In genomic region chr3:52237006-52237658, GRCh38 we compare ENCODE assay signal across 8 cellular contexts. TPM values are rescaled to one million over a fixed set of nuclear protein-coding genes. Genes with fewer than 3 reads are reported as not detected.
A peak's percentile ranks its signal among the peaks of the same experiment; 100 is the strongest.
DNase-seq lines count a peak whose midpoint lies in the region; ATAC-seq and TF ChIP-seq lines count a peak whose summit lies in the region.

No MANE protein-coding gene starts in this region.

- H3K27me3 ChIP-seq in adrenal gland (no peaks in the 10 kb centered on the region), layer of hippocampus (ENCODE audit: control insufficient read depth, insufficient read depth, low read length) (no peaks in the 10 kb centered on the region)

- no peak for TF ChIP-seq CTCF in adrenal gland (IDR thresholded peaks at IDR 0.05)

- WGBS in adrenal gland, 4 donors = 54 to 71% (median 56%) methylated on average over 5 to 6 of the region's 6 CpGs

- no peak for DNase-seq in T-helper 2 cell treated with Interferon-gamma antibody and Interleukin-4, amounts not matched to agents 5 μg/mL and 100 μg/mL, for 36 hours (ENCODE audit: low spot score)
- no peak for DNase-seq in T-helper 2 cell
- no peak for DNase-seq in adrenal gland
- no peak for DNase-seq in cerebellar cortex (ENCODE audit: low spot score)
- DNase-seq in DMS79 treated with DMSO at 0.1 percent for 48 hours (lab: John Stamatoyannopoulos, UW) = no peak

- peaks cover 42 to 46% of the 10 kb centered on the region in 2 donors for H3K4me1 ChIP-seq in adrenal gland (replicated peaks in 1 of 2)

- intact Hi-C loops in adrenal gland (cut with DNase I) = no loop called here

- no peaks in the 10 kb centered on the region for H3K9me3 ChIP-seq in adrenal gland (replicated peaks in 1 of 3)

- H3K4me1 Mint-ChIP-seq in T-helper 2 cell treated with Interferon-gamma antibody and Interleukin-4, amounts not matched to agents 5 μg/mL and 100 μg/mL, for 36 hours (ENCODE audit: low read depth) = peaks cover 40% of the 10 kb centered on the region

- H3K36me3 Mint-ChIP-seq in T-helper 2 cell treated with Interferon-gamma antibody and Interleukin-4, amounts not matched to agents 5 μg/mL and 100 μg/mL, for 36 hours (ENCODE audit: low read depth) = peaks cover 27% of the 10 kb centered on the region

- peaks cover 0 to 20% of the 10 kb centered on the region in 2 donors for H3K36me3 ChIP-seq in adrenal gland (replicated peaks in 1 of 2)

- peak in 1 of 2 donors; percentile 44 for TF ChIP-seq POLR2A in adrenal gland (IDR thresholded peaks at IDR 0.05)

- peak overlapping the region; percentile 64 for H3K4me3 Mint-ChIP-seq in T-helper 2 cell treated with Interferon-gamma antibody and Interleukin-4, amounts not matched to agents 5 μg/mL and 100 μg/mL, for 36 hours

- no peak for ATAC-seq in GM19324 (IDR thresholded peaks at IDR 0.05; ENCODE audit: low FRiP score, unreplicated experiment)

- H3K27ac ChIP-seq in adrenal gland = peak overlapping the region; percentile 53 to 96 (median 88)
- peak overlapping the region; percentile 68 for H3K27ac ChIP-seq in layer of hippocampus (ENCODE audit: low read depth, low read length)
- H3K27ac ChIP-seq in temporal lobe (ENCODE audit: low read depth, low read length) = peak overlapping the region; percentile 92

- peak overlapping the region in 1 of 4 donors; percentile 29 for H3K4me3 ChIP-seq in adrenal gland

- H3K27me3 Mint-ChIP-seq in T-helper 2 cell treated with Interferon-gamma antibody and Interleukin-4, amounts not matched to agents 5 μg/mL and 100 μg/mL, for 36 hours (ENCODE audit: low read depth) = no peaks in the 10 kb centered on the region

- H3K9me3 Mint-ChIP-seq in T-helper 2 cell treated with Interferon-gamma antibody and Interleukin-4, amounts not matched to agents 5 μg/mL and 100 μg/mL, for 36 hours = no peaks in the 10 kb centered on the region

- peak overlapping the region; percentile 52 for H3K27ac Mint-ChIP-seq in T-helper 2 cell treated with Interferon-gamma antibody and Interleukin-4, amounts not matched to agents 5 μg/mL and 100 μg/mL, for 36 hours

RNA-seq across cellular contexts. Expression of gene TWF2, which starts 1.8 kb away (rescaled TPM):
- total RNA-seq in adrenal gland (10 to 100 TPM; 31.7 to 95.6 (median 59.4) TPM), temporal lobe (17.2 TPM)
- 10 to 100 TPM; 13.6 to 28.2 (median 26.1) TPM for polyA plus RNA-seq in adrenal gland

RNA-seq across cellular contexts. Expression of gene PPM1M, which starts 8.4 kb away (rescaled TPM):
- total RNA-seq in adrenal gland (10 to 100 TPM; 10.5 to 28.0 (median 22.1) TPM), temporal lobe (6.9 TPM)
- 10 to 100 TPM in 2 of 3 donors, 1 to 10 TPM in 1; 9.1 to 29.8 (median 23.1) TPM for polyA plus RNA-seq in adrenal gland

RNA-seq across cellular contexts. Expression of gene TLR9, which starts 11.7 kb away (rescaled TPM):
- total RNA-seq in adrenal gland (under 1 TPM in 4 of 8 donors, not detected in 4; under 0.01 to 0.61 (median 0.17) TPM), temporal lobe (not detected)
- under 1 TPM in 2 of 3 donors, not detected in 1; 0.34 to 0.56 TPM for polyA plus RNA-seq in adrenal gland

RNA-seq across cellular contexts. Expression of gene ALAS1, which starts 39.2 kb away (rescaled TPM):
- total RNA-seq in adrenal gland (1,000 to 10,000 TPM in 1 of 8 donors, 100 to 1,000 TPM in 7; 233 to 3,700 (median 694) TPM), temporal lobe (29.0 TPM)
- 100 to 1,000 TPM in 2 of 3 donors, 10 to 100 TPM in 1; 64.9 to 849 (median 387) TPM for polyA plus RNA-seq in adrenal gland

RNA-seq across cellular contexts. Expression of gene WDR82, which starts 41.3 kb away (rescaled TPM):
- total RNA-seq in adrenal gland = 10 to 100 TPM; 44.6 to 84.0 (median 59.9) TPM
- 10 to 100 TPM; 23.8 to 74.2 (median 24.6) TPM for polyA plus RNA-seq in adrenal gland
- total RNA-seq in temporal lobe = 135 TPM
